ENCODE assay signal across 17 cellular contexts in the genomic region with DNA sequence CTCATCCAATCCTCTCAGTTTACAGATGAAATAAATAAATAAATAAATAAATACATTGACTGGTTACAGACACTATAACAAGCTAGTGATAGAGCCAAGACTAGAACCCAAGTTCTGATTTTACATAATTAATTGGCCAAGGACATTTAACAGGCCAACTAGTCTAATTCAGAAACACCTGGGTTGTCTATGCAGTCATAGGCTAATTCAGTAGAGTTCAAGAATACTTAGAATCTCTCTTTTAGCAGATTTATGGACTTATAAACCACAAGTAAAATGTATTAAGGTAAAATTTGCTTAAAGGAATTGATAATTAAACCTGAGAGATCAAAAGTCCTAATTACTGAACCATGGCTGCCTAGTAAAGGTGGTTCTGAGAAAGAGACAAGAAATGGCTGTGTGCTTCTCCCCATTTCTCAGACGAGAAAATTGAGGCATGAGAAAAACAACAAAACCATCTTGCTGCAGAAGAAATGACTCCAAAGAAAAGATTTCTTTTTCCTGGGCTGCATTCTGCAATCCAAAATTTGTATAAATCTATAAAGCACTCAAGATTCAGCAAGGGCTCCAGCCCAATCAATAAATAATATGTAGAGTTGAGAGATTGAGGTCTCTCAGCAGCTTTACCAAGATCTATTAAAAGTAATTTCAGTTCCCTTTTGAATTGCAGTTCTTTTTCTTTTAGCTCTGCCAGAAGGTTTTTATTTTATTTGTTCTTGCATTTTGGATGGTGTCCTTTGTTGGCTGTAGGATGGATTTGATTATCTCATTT.
A peak's percentile ranks its signal among the peaks of the same experiment; 100 is the strongest.
DNase-seq lines count a peak whose midpoint lies in the region; ATAC-seq and TF ChIP-seq lines count a peak whose summit lies in the region.
"Had no signal": no experiment of that assay in that cellular context is flagged by ENCODE, and none has a peak within 500 bp of the region (broad histone marks: within the 10 kb centered on the region; RNA-seq: fewer than 3 reads in every experiment).

No MANE protein-coding gene starts in this region.

- peak; percentile 21 for DNase-seq in GM12865 (ENCODE audit: low read depth)
- no peak for DNase-seq in NCI-H1930 (lab: John Stamatoyannopoulos, UW)
- DNase-seq in HuH-7 (ENCODE audit: low spot score): no peak
- no peak for DNase-seq in brain microvascular endothelial cell
- DNase-seq in NAMALWA (ENCODE audit: low spot score): no peak
- DNase-seq: activated T-cell treated with anti-CD3 and anti-CD28 coated beads, Interleukin-2, amount 50 U/mL, for 24 hours; endodermal cell; glutamatergic neuron; KBM-7; left ventricle myocardium inferior; NCI-H187 treated with DMSO at 0.1 percent for 48 hours; trophoblast cell had no signal

- no peak overlapping the region for H3K27ac ChIP-seq in brain microvascular endothelial cell
- H3K27ac ChIP-seq: left ventricle myocardium inferior had no signal

- no peak for TF ChIP-seq CTCF in GM12865 (IDR thresholded peaks at IDR 0.05; ENCODE audit: insufficient read depth, low read depth, low read length, missing control alignments)
- TF ChIP-seq CTCF in brain microvascular endothelial cell (IDR thresholded peaks at IDR 0.05; ENCODE audit: low read depth, low read length, missing control alignments): no peak

- H3K4me3 ChIP-seq in GM12865 (ENCODE audit: low read depth, low read length): no peak overlapping the region
- H3K4me3 ChIP-seq in brain microvascular endothelial cell (ENCODE audit: low read depth, low read length): no peak overlapping the region
- H3K4me3 ChIP-seq: left ventricle myocardium inferior, smooth muscle cell had no signal

- in situ Hi-C loops in brain microvascular endothelial cell (cut with HindIII; ENCODE audit: low pct_ligation_motif_present, low sequenced_read_pairs): no loop called here

- no peaks in the 10 kb centered on the region for H3K27me3 ChIP-seq in brain microvascular endothelial cell (replicated peaks)

- ATAC-seq in GM19351 (IDR thresholded peaks at IDR 0.05; ENCODE audit: unreplicated experiment): peak; percentile 75
- ATAC-seq in HG02798 (IDR thresholded peaks at IDR 0.05; ENCODE audit: poor library complexity, unreplicated experiment): peak; percentile 67
- peak; percentile 74 for ATAC-seq in HG03521 (IDR thresholded peaks at IDR 0.05; ENCODE audit: unreplicated experiment)
- ATAC-seq: activated CD4-positive, CD25-positive, alpha-beta regulatory T cell treated with anti-CD3 and anti-CD28 coated beads, Interleukin-2, amount 50 U/mL, for 24 hours had no signal

- no peaks in the 10 kb centered on the region for H3K36me3 ChIP-seq in brain microvascular endothelial cell (replicated peaks)
- H3K36me3 ChIP-seq: left ventricle myocardium inferior had no signal
